In genomic region chr13:20193142-20193923, GRCh38 we compare ENCODE assay signal across 8 cellular contexts. TPM values are rescaled to one million over a fixed set of nuclear protein-coding genes. Genes with fewer than 3 reads are reported as not detected.
DNase-seq lines count a peak whose midpoint lies in the region; ATAC-seq and TF ChIP-seq lines count a peak whose summit lies in the region.

No MANE protein-coding gene starts in this region.

- H3K4me3 ChIP-seq in HCT116 (replicated peaks in 1 of 2; ENCODE audit: low read depth in 1 of 2, low read length in 2 of 2) = peak overlapping the region; percentile 65 to 77
- H3K4me3 ChIP-seq in WI38 (ENCODE audit: low read depth, low read length) = peak overlapping the region; percentile 38
- peak overlapping the region; percentile 75 for H3K4me3 ChIP-seq in left ventricle myocardium inferior
- H3K4me3 ChIP-seq in skeletal muscle satellite cell (ENCODE audit: low read length) = peak overlapping the region; percentile 16

- H3K9me2 ChIP-seq in HCT116 (ENCODE audit: insufficient read depth) = no peaks in the 10 kb centered on the region

- H3K9ac ChIP-seq in HCT116 (ENCODE audit: low read length) = peak overlapping the region; percentile 74
- H3K9ac ChIP-seq in skeletal muscle satellite cell (ENCODE audit: low read depth, low read length) = no peak overlapping the region

- H3K27me3 ChIP-seq in HCT116 (ENCODE audit: insufficient read depth, low read length) = peaks cover 10% of the 10 kb centered on the region; the same call in 1 of the 2 replicates
- H3K27me3 ChIP-seq in left ventricle myocardium inferior (ENCODE audit: low read depth) = peaks cover 66% of the 10 kb centered on the region
- H3K27me3 ChIP-seq in skeletal muscle satellite cell (ENCODE audit: control insufficient read depth, insufficient read depth, low read length) = peaks cover 80% of the 10 kb centered on the region

- peaks cover 19 to 37% of the 10 kb centered on the region in 2 experiments for H3K4me1 ChIP-seq in HCT116 (ENCODE audit: control insufficient read depth in 1 of 2, insufficient read depth in 2 of 2, low read length in 2 of 2)
- peaks cover 29% of the 10 kb centered on the region for H3K4me1 ChIP-seq in left ventricle myocardium inferior
- H3K4me1 ChIP-seq in skeletal muscle satellite cell (ENCODE audit: control insufficient read depth, insufficient read depth, low read length) = peaks cover 7% of the 10 kb centered on the region

- no peak for TF ChIP-seq CTCF in HCT116 (IDR thresholded peaks at IDR 0.05 in 2 of 3, conservative IDR thresholded peaks at IDR 0.05 in 1 of 3; ENCODE audit: borderline replicate concordance in 1 of 3, insufficient read depth in 1 of 3, low read depth in 2 of 3, low read length in 2 of 3)
- TF ChIP-seq CTCF in WI38 (IDR thresholded peaks at IDR 0.05; ENCODE audit: low read depth, low read length) = no peak
- TF ChIP-seq CTCF in left ventricle myocardium inferior (IDR thresholded peaks at IDR 0.05; ENCODE audit: borderline replicate concordance) = no peak

- POLR2A ChIA-PET in HCT116 (lab: Charles Lee) = no interaction called here

- H3K36me3 ChIP-seq in HCT116 (ENCODE audit: control insufficient read depth in 1 of 2, insufficient read depth in 2 of 2, low read length in 2 of 2) (peaks cover 7% of the 10 kb centered on the region in 2 experiments; a peak in 2 of 4 replicates), left ventricle myocardium inferior (no peaks in the 10 kb centered on the region), skeletal muscle satellite cell (ENCODE audit: insufficient read depth, low read length) (no peaks in the 10 kb centered on the region)

- H3K27ac ChIP-seq in HCT116 (ENCODE audit: low read depth, low read length) = no peak overlapping the region
- H3K27ac ChIP-seq in left ventricle myocardium inferior (replicated peaks) = no peak overlapping the region

- RAD21 ChIA-PET in HCT116 (lab: Charles Lee; ENCODE audit: low non-redundant PET in 1 of 2, low total read pairs in 2 of 2, uncharacterized antibody in 2 of 2, unreplicated experiment in 2 of 2) = no interaction called here

- CTCF ChIA-PET in HCT116 (lab: Charles Lee) = no interaction called here

- peak; percentile 10 for ATAC-seq in HCT116
- no peak for ATAC-seq in GM19023 (IDR thresholded peaks at IDR 0.05; ENCODE audit: unreplicated experiment)
- ATAC-seq in HG02981 (IDR thresholded peaks at IDR 0.05; ENCODE audit: unreplicated experiment) = no peak
- ATAC-seq in HG03457 (IDR thresholded peaks at IDR 0.05; ENCODE audit: unreplicated experiment) = no peak

- no TSS peak for BruUV-seq in HCT116 (replicated peaks; lab: Mats Ljungman, UMichigan)

- intact Hi-C loops in HCT116 (cut with micrococcal nuclease) = loop anchor here (10.0 kb wide), 3 partner anchors 231 to 1281 kb away; partner anchors contain the start of gene IL17D
- intact Hi-C loops in left ventricle myocardium inferior (cut with micrococcal nuclease) = no loop called here

- TF ChIP-seq POLR2A in HCT116 (IDR thresholded peaks at IDR 0.05; ENCODE audit: borderline replicate concordance, extremely low read depth, insufficient read depth, insufficient read length) = no peak

- peaks cover 31% of the 10 kb centered on the region; the same call in 1 of the 2 replicates for H3K79me2 ChIP-seq in HCT116 (ENCODE audit: insufficient read depth, low read length)

- TF ChIP-seq RAD21 in HCT116 (IDR thresholded peaks at IDR 0.05; ENCODE audit: low read depth) = no peak

- H3K9me3 ChIP-seq in HCT116 (ENCODE audit: control insufficient read depth in 1 of 2, insufficient read depth in 1 of 2, low read depth in 1 of 2, low read length in 2 of 2) = no peaks in the 10 kb centered on the region
- H3K9me3 ChIP-seq in left ventricle myocardium inferior (replicated peaks) = no peaks in the 10 kb centered on the region
- H3K9me3 ChIP-seq in skeletal muscle satellite cell (replicated peaks; ENCODE audit: low read length) = no peaks in the 10 kb centered on the region

- DNase-seq in HCT116 (ENCODE audit: low read depth, low spot score) (no peak), left ventricle myocardium inferior (no peak), epidermal melanocyte (ENCODE audit: insufficient read length, low spot score) (no peak)

- H2AFZ ChIP-seq in HCT116 (ENCODE audit: low read depth, low read length, poor library complexity, severe bottlenecking) = peak overlapping the region; percentile 74

- H3K4me2 ChIP-seq in HCT116 (ENCODE audit: low read length) (peak overlapping the region; percentile 100), skeletal muscle satellite cell (ENCODE audit: low read length) (peak overlapping the region; percentile 85)

- no peaks in the 10 kb centered on the region for H4K20me1 ChIP-seq in HCT116 (ENCODE audit: insufficient read depth)

TF ChIP-seq in HCT116, 20 proteins besides CTCF, POLR2A, EP300 and RAD21:
- TF ChIP-seq ATF3 (IDR thresholded peaks at IDR 0.05) = no peak
- 0 out of 2 replicates have a peak, but pooled peaks have one; percentile 30 for TF ChIP-seq EGR1 (IDR thresholded peaks at IDR 0.05; ENCODE audit: low read depth)
- no peak for TF ChIP-seq TCF7L2 (IDR thresholded peaks at IDR 0.05; ENCODE audit: borderline replicate concordance, extremely low read depth, insufficient read depth, insufficient read length)

RNA-seq across cellular contexts. Expression of gene GJB2, which starts 0.6 kb away (rescaled TPM):
- total RNA-seq in HCT116 (2021; ENCODE audit: unreplicated experiment) (44.7 TPM), left ventricle myocardium inferior (not detected)
- 30.6 and 41.5 TPM in 2 replicates for polyA plus RNA-seq in HCT116 (2012)
- total RNA-seq in skeletal muscle satellite cell (2012; rRNA removed) = 0.44 TPM in 1 of 2 replicates, not detected in the other

RNA-seq across cellular contexts. Expression of gene GJA3, which starts 32.5 kb away (rescaled TPM):
- 8.0 TPM for total RNA-seq in HCT116 (2021; ENCODE audit: unreplicated experiment)
- 2.7 and 3.2 TPM in 2 replicates for polyA plus RNA-seq in HCT116 (2012)
- total RNA-seq in left ventricle myocardium inferior = 17.6 TPM
- 1.5 and 1.7 TPM in 2 replicates for total RNA-seq in skeletal muscle satellite cell (2012; rRNA removed)

RNA-seq across cellular contexts. Expression of gene GJB6, which starts 38.8 kb away (rescaled TPM):
- total RNA-seq in HCT116 (2021; ENCODE audit: unreplicated experiment) = not detected
- polyA plus RNA-seq in HCT116 (2012) = 0.13 TPM in 1 of 2 replicates, not detected in the other
- total RNA-seq in left ventricle myocardium inferior = not detected
- total RNA-seq in skeletal muscle satellite cell (2012; rRNA removed) = not detected in 2 replicates

Comparison
In these comparisons a context has a peak if more than half of its experiments do, and no peak if none do; other contexts are left out.
1. H3K4me3 ChIP-seq: peak in every context shown above with its lines; median percentile 75 in left ventricle myocardium inferior; 71 in HCT116; 38 in WI38; 16 in skeletal muscle satellite cell.
2. RNA of gene GJB2, which starts 0.6 kb away (total RNA-seq): 44.7 TPM in HCT116 (single experiment); not detected in left ventricle myocardium inferior (single experiment); every median in the first group is over 10 times any median in the second.